In the genomic region with DNA sequence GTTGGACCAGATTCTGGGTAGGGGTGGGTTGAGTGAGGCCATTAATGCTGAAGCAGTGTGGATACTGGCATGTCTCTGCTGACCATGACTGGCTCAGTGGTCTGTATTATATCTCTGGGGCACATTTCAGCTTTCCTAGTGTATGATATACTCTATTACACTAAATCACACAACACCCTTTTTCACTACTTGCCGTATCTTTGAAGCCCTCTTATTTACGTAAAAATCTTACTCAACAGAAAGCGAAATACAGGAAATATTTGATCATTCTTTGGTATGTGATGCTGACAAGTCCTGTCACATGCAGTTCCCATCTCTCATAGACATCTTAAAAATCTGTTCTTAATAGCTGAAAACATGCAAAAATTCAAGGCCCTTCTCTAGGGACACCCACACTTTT, we compare ENCODE assay signal across 18 cellular contexts. TPM values are rescaled to one million over a fixed set of nuclear protein-coding genes. Genes with fewer than 3 reads are reported as not detected.
"Had no signal": no experiment of that assay in that cellular context is flagged by ENCODE, and none has a peak within 500 bp of the region (broad histone marks: within the 10 kb centered on the region; RNA-seq: fewer than 3 reads in every experiment).

No MANE protein-coding gene starts in this region.

- H3K9me3 Mint-ChIP-seq: T-helper 2 cell treated with Interferon-gamma antibody and Interleukin-4, amounts not matched to agents 5 μg/mL and 100 μg/mL, for 36 hours had no signal

- DNase-seq: activated effector memory CD4-positive, alpha-beta T cell treated with anti-CD3 and anti-CD28 coated beads, Interleukin-2, amount 50 U/mL, for 16 hours; activated T-cell treated with anti-CD3 and anti-CD28 coated beads, Interleukin-2, amount 50 U/mL, for 1 hour; aorta; caudate nucleus; cortex of kidney; effector CD8-positive, alpha-beta T cell; foreskin melanocyte; head of caudate nucleus; left colon; naive B cell; posterior cingulate gyrus; thyroid gland had no signal

- H3K27me3 ChIP-seq: thyroid gland, vagina had no signal

- H3K9me3 ChIP-seq: thyroid gland, vagina had no signal

- H3K4me3 ChIP-seq: lung, skin epidermis, thyroid gland, vagina had no signal

- H3K27ac ChIP-seq: epithelial cell of prostate, skin epidermis, thyroid gland, vagina had no signal

- H3K36me3 Mint-ChIP-seq: activated naive CD8-positive, alpha-beta T cell; naive B cell had no signal

- H3K36me3 ChIP-seq: thyroid gland, vagina had no signal

- H3K4me1 Mint-ChIP-seq: naive B cell had no signal

- H3K4me1 ChIP-seq: thyroid gland, vagina had no signal

- H3K4me3 Mint-ChIP-seq: activated naive CD8-positive, alpha-beta T cell; naive B cell; T-helper 2 cell treated with Interferon-gamma antibody and Interleukin-4, amounts not matched to agents 5 μg/mL and 100 μg/mL, for 36 hours had no signal

- H3K27ac Mint-ChIP-seq: activated naive CD8-positive, alpha-beta T cell; T-helper 2 cell treated with Interferon-gamma antibody and Interleukin-4, amounts not matched to agents 5 μg/mL and 100 μg/mL, for 36 hours had no signal

RNA-seq across cellular contexts. Expression of a gene that starts 40.3 kb away (rescaled TPM):
- total RNA-seq: aorta, left colon, lung, thyroid gland, vagina had no signal
- polyA plus RNA-seq: aorta, lung had no signal

RNA-seq across cellular contexts. Expression of a gene that starts 50.5 kb away (rescaled TPM):
- total RNA-seq: aorta, left colon, thyroid gland, vagina had no signal
- polyA plus RNA-seq: aorta, lung had no signal
